Comparison of ENCODE assay signal across 8 cellular contexts in the genomic region with DNA sequence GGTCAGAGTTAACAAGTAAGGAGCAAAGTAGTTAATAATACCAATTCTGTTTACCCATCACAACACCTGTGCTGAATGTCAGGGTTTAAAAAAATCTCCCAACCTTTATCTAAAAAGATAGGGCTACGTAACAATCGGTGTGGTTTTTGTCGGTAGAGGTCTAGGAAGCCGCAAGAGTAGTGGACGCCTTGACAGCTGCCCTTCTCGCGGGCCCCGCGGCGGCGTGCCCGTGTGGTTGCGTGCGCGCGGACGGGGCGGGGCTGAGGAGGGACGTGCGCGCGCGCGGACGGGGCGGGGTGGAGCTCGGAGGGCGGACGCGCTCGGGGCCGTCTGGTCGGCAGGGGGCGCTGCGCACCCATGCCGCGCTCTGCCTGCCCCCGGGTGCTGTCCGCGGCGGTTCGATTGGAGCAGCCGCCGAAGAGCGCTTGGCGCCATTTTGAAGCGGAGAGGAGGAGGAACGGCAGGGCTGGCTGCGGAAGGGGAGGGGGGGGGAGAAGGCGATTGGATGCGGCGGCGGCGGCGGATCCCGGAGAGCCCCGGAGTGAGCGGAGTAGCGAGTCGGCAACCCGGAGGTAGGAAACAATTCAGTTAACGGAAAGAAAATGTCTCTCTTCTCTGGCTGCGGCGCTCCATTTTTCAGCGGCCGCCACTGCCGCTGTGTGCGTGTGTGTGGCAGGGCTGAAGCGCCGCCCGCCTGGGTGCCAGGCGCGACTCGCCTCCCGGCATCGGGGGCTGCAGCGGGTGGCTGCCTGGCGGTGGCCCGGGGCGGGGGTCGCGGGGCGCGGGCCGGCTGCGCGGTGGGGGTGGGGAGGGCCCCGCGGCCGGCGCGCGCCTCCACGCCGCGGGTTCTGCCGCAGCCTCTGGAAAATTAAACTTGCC. TPM values are rescaled to one million over a fixed set of nuclear protein-coding genes. Genes with fewer than 3 reads are reported as not detected.
DNase-seq lines count a peak whose midpoint lies in the region; ATAC-seq and TF ChIP-seq lines count a peak whose summit lies in the region.

A gene with protein sequence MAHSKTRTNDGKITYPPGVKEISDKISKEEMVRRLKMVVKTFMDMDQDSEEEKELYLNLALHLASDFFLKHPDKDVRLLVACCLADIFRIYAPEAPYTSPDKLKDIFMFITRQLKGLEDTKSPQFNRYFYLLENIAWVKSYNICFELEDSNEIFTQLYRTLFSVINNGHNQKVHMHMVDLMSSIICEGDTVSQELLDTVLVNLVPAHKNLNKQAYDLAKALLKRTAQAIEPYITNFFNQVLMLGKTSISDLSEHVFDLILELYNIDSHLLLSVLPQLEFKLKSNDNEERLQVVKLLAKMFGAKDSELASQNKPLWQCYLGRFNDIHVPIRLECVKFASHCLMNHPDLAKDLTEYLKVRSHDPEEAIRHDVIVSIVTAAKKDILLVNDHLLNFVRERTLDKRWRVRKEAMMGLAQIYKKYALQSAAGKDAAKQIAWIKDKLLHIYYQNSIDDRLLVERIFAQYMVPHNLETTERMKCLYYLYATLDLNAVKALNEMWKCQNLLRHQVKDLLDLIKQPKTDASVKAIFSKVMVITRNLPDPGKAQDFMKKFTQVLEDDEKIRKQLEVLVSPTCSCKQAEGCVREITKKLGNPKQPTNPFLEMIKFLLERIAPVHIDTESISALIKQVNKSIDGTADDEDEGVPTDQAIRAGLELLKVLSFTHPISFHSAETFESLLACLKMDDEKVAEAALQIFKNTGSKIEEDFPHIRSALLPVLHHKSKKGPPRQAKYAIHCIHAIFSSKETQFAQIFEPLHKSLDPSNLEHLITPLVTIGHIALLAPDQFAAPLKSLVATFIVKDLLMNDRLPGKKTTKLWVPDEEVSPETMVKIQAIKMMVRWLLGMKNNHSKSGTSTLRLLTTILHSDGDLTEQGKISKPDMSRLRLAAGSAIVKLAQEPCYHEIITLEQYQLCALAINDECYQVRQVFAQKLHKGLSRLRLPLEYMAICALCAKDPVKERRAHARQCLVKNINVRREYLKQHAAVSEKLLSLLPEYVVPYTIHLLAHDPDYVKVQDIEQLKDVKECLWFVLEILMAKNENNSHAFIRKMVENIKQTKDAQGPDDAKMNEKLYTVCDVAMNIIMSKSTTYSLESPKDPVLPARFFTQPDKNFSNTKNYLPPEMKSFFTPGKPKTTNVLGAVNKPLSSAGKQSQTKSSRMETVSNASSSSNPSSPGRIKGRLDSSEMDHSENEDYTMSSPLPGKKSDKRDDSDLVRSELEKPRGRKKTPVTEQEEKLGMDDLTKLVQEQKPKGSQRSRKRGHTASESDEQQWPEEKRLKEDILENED (N-terminal part only) (plus strand): TSS at position 431 of the 879 bp plus-strand sequence. CDS start 62,321 bp downstream, outside the sequence.

- TF ChIP-seq CTCF in choroid plexus epithelial cell (conservative IDR thresholded peaks at IDR 0.05; ENCODE audit: low read depth, low read length) (peak; percentile 54), kidney epithelial cell (IDR thresholded peaks at IDR 0.05; ENCODE audit: insufficient read depth, low read length, poor library complexity, severe bottlenecking) (peak; percentile 38)

- peak within 1 kb of the TSS; percentile 70 for H3K4me3 ChIP-seq in choroid plexus epithelial cell (ENCODE audit: low read depth, low read length)
- H3K4me3 ChIP-seq in kidney epithelial cell (ENCODE audit: low read depth, low read length): peak within 1 kb of the TSS; percentile 86

- no peaks in the 10 kb centered on the region for H3K36me3 ChIP-seq in kidney epithelial cell (ENCODE audit: control insufficient read depth, insufficient read depth, low read length)

- TF ChIP-seq POLR2A in GM19099 (IDR thresholded peaks at IDR 0.05; ENCODE audit: extremely low read depth, insufficient read length, low read depth): peak; percentile 77

- no peaks in the 10 kb centered on the region for H3K27me3 ChIP-seq in kidney epithelial cell (ENCODE audit: control insufficient read depth, insufficient read depth, low read length)

- peak; percentile 85 for ATAC-seq in HG03432 (IDR thresholded peaks at IDR 0.05; ENCODE audit: unreplicated experiment)

- peak; percentile 96 for DNase-seq in Ammon's horn (ENCODE audit: low spot score)
- DNase-seq in NCI-H510A (lab: John Stamatoyannopoulos, UW): peak; percentile 86
- DNase-seq in activated CD4-positive, alpha-beta T cell treated with anti-CD3 and anti-CD28 coated beads for 24 hours (ENCODE audit: low read depth in 2 of 2): peak; percentile 88 to 90
- DNase-seq in choroid plexus epithelial cell (ENCODE audit: low read depth): peak; percentile 96
- peak; percentile 58 for DNase-seq in kidney epithelial cell (ENCODE audit: low read depth)
- DNase-seq in stimulated activated CD4-positive, alpha-beta T cell treated with anti-CD3 and anti-CD28 coated beads, Interleukin-15, amount 100 ng/mL, for 48 hours (ENCODE audit: low read depth in 2 of 2): peak; percentile 89

RNA-seq across cellular contexts. Expression of the gene that starts here (rescaled TPM):
- total RNA-seq in kidney epithelial cell: 11.8 and 19.6 TPM in 2 replicates

Comparison
In these comparisons a context has a peak if more than half of its experiments do, and no peak if none do; other contexts are left out.
1. Peak in every context shown above with its lines: DNase-seq, ATAC-seq and H3K4me3 ChIP-seq.